Comparison of ENCODE assay signal across 8 cellular contexts in genomic region chr5:1539393-1540161, GRCh38. TPM values are rescaled to one million over a fixed set of nuclear protein-coding genes. Genes with fewer than 3 reads are reported as not detected.
DNase-seq lines count a peak whose midpoint lies in the region; ATAC-seq and TF ChIP-seq lines count a peak whose summit lies in the region.
"Not testable (repeated sequence)": the region's sequence is repeated elsewhere in the genome, so short reads cannot be mapped to it uniquely, and the experiment has no call there.

No MANE protein-coding gene starts in this region.

- peaks cover 26% of the 10 kb centered on the region for H3K4me1 ChIP-seq in CD8-positive, alpha-beta T cell (ENCODE audit: insufficient read depth, low read length)
- peaks cover 11% of the 10 kb centered on the region for H3K4me1 ChIP-seq in vagina

- H3K9me3 Mint-ChIP-seq in CD8-positive, alpha-beta T cell; activated B cell treated with CpG ODN at 0.5 μM for 24 hours; activated naive CD4-positive, alpha-beta T cell treated with anti-CD3 and anti-CD28 coated beads for 36 hours; immature natural killer cell; naive thymus-derived CD8-positive, alpha-beta T cell; stimulated activated memory B cell treated with anti-CD40 and anti-IgM and Interleukin-4, amounts not matched to agents 10 μg/mL and 1 μg/mL and 100 μg/mL, for 72 hours: not testable (repeated sequence)

- not testable (repeated sequence) for H3K9me3 ChIP-seq in CD8-positive, alpha-beta T cell (ENCODE audit: low read length); vagina

- ATAC-seq in CD8-positive, alpha-beta T cell; activated B cell treated with CpG ODN at 0.5 μM for 24 hours (ENCODE audit: low read depth); naive thymus-derived CD8-positive, alpha-beta T cell; stimulated activated memory B cell treated with anti-CD40 and anti-IgM and Interleukin-4, amounts not matched to agents 10 μg/mL and 1 μg/mL and 100 μg/mL, for 72 hours: not testable (repeated sequence)

- H3K27me3 Mint-ChIP-seq in CD8-positive, alpha-beta T cell (ENCODE audit: low read depth); activated B cell treated with CpG ODN at 0.5 μM for 24 hours; activated naive CD4-positive, alpha-beta T cell treated with anti-CD3 and anti-CD28 coated beads for 36 hours (ENCODE audit: low read depth); naive thymus-derived CD8-positive, alpha-beta T cell; stimulated activated memory B cell treated with anti-CD40 and anti-IgM and Interleukin-4, amounts not matched to agents 10 μg/mL and 1 μg/mL and 100 μg/mL, for 72 hours: not testable (repeated sequence)
- H3K27me3 Mint-ChIP-seq in immature natural killer cell (ENCODE audit: low read depth in 3 of 3), result peaks cover 6 to 14% (median 13%) of the 10 kb centered on the region in 3 donors

- not testable (repeated sequence) for H3K4me3 ChIP-seq in CD8-positive, alpha-beta T cell (ENCODE audit: low read depth, low read length); vagina

- CTCF ChIA-PET in CD8-positive, alpha-beta T cell (lab: Charles Lee); activated B cell treated with CpG ODN at 0.5 μM for 24 hours (lab: Charles Lee); activated naive CD4-positive, alpha-beta T cell treated with anti-CD3 and anti-CD28 coated beads for 36 hours (lab: Charles Lee): not testable (repeated sequence)

- not testable (repeated sequence) for H3K36me3 Mint-ChIP-seq in CD8-positive, alpha-beta T cell; activated B cell treated with CpG ODN at 0.5 μM for 24 hours (ENCODE audit: low read depth); activated naive CD4-positive, alpha-beta T cell treated with anti-CD3 and anti-CD28 coated beads for 36 hours (ENCODE audit: low read depth); immature natural killer cell; naive thymus-derived CD8-positive, alpha-beta T cell; stimulated activated memory B cell treated with anti-CD40 and anti-IgM and Interleukin-4, amounts not matched to agents 10 μg/mL and 1 μg/mL and 100 μg/mL, for 72 hours

- POLR2A ChIA-PET in CD8-positive, alpha-beta T cell (lab: Charles Lee); activated B cell treated with CpG ODN at 0.5 μM for 24 hours (lab: Charles Lee); naive thymus-derived CD8-positive, alpha-beta T cell (lab: Charles Lee): not testable (repeated sequence)

- TF ChIP-seq POLR2A in vagina (IDR thresholded peaks at IDR 0.05), result not testable (repeated sequence)

- not testable (repeated sequence) for H3K27me3 ChIP-seq in CD8-positive, alpha-beta T cell (ENCODE audit: insufficient read depth, low read length); vagina

- peak overlapping the region; percentile 88 for H3K27ac Mint-ChIP-seq in CD8-positive, alpha-beta T cell
- peak overlapping the region; percentile 75 for H3K27ac Mint-ChIP-seq in activated B cell treated with CpG ODN at 0.5 μM for 24 hours
- H3K27ac Mint-ChIP-seq in activated naive CD4-positive, alpha-beta T cell treated with anti-CD3 and anti-CD28 coated beads for 36 hours, result peak overlapping the region; percentile 56
- peak overlapping the region in 5 of 6 donors; percentile 54 to 84 (median 67) for H3K27ac Mint-ChIP-seq in immature natural killer cell
- peak overlapping the region in 9 of 10 donors; percentile 53 to 96 (median 85) for H3K27ac Mint-ChIP-seq in naive thymus-derived CD8-positive, alpha-beta T cell
- peak overlapping the region; percentile 97 for H3K27ac Mint-ChIP-seq in stimulated activated memory B cell treated with anti-CD40 and anti-IgM and Interleukin-4, amounts not matched to agents 10 μg/mL and 1 μg/mL and 100 μg/mL, for 72 hours

- H3K27ac ChIP-seq in CD8-positive, alpha-beta T cell (ENCODE audit: low read depth, low read length); vagina: not testable (repeated sequence)

- DNase-seq in CD8-positive, alpha-beta T cell, result peak in 2 of 7 experiments; percentile 9 to 48
- DNase-seq in activated B cell treated with CpG ODN at 0.5 μM for 24 hours (peak; percentile 9), ecto neural progenitor cell (ENCODE audit: low spot score) (peak; percentile 42), vagina (ENCODE audit: extremely low spot score in 2 of 2) (peak; percentile 62 to 82)
- DNase-seq in activated naive CD4-positive, alpha-beta T cell treated with anti-CD3 and anti-CD28 coated beads for 36 hours; immature natural killer cell; naive thymus-derived CD8-positive, alpha-beta T cell: not testable (repeated sequence)

- peaks cover 24% of the 10 kb centered on the region for H3K4me1 Mint-ChIP-seq in CD8-positive, alpha-beta T cell (ENCODE audit: low read depth)
- peaks cover 36% of the 10 kb centered on the region for H3K4me1 Mint-ChIP-seq in activated B cell treated with CpG ODN at 0.5 μM for 24 hours
- H3K4me1 Mint-ChIP-seq in activated naive CD4-positive, alpha-beta T cell treated with anti-CD3 and anti-CD28 coated beads for 36 hours (ENCODE audit: low read depth), result peaks cover 16% of the 10 kb centered on the region
- H3K4me1 Mint-ChIP-seq in immature natural killer cell, result peaks cover 36 to 39% of the 10 kb centered on the region in 2 donors
- peaks cover 18 to 32% (median 28%) of the 10 kb centered on the region in 4 donors for H3K4me1 Mint-ChIP-seq in naive thymus-derived CD8-positive, alpha-beta T cell
- peaks cover 26% of the 10 kb centered on the region for H3K4me1 Mint-ChIP-seq in stimulated activated memory B cell treated with anti-CD40 and anti-IgM and Interleukin-4, amounts not matched to agents 10 μg/mL and 1 μg/mL and 100 μg/mL, for 72 hours

- not testable (repeated sequence) for TF ChIP-seq CTCF in CD8-positive, alpha-beta T cell (IDR thresholded peaks at IDR 0.05); activated B cell treated with CpG ODN at 0.5 μM for 24 hours (IDR thresholded peaks at IDR 0.05); vagina (IDR thresholded peaks at IDR 0.05)

- intact Hi-C loops in CD8-positive, alpha-beta T cell (cut with DNase I, micrococcal nuclease), result loop anchor here (5.0 to 10.0 kb wide), 3 partner anchors 152 to 435 kb away; partner anchors contain the start of gene MRPL36 (in 1 of the 2)
- intact Hi-C loops in activated B cell treated with CpG ODN at 0.5 μM for 24 hours (cut with micrococcal nuclease), result loop anchor here (1.0 to 5.0 kb wide), 3 partner anchors 60 to 159 kb away; no protein-coding TSS in a partner anchor
- intact Hi-C loops in activated naive CD4-positive, alpha-beta T cell treated with anti-CD3 and anti-CD28 coated beads for 36 hours (cut with micrococcal nuclease), result loop anchor here (10.0 kb wide), 1 partner anchor 255 kb away; the partner anchor contains the start of gene MRPL36
- intact Hi-C loops in vagina (cut with DNase I), result not testable (repeated sequence)

- H3K4me3 Mint-ChIP-seq in CD8-positive, alpha-beta T cell; activated B cell treated with CpG ODN at 0.5 μM for 24 hours; activated naive CD4-positive, alpha-beta T cell treated with anti-CD3 and anti-CD28 coated beads for 36 hours; immature natural killer cell; naive thymus-derived CD8-positive, alpha-beta T cell; stimulated activated memory B cell treated with anti-CD40 and anti-IgM and Interleukin-4, amounts not matched to agents 10 μg/mL and 1 μg/mL and 100 μg/mL, for 72 hours: not testable (repeated sequence)

- H3K36me3 ChIP-seq in CD8-positive, alpha-beta T cell (ENCODE audit: insufficient read depth, low read length); vagina: not testable (repeated sequence)

RNA-seq across cellular contexts. Expression of gene LPCAT1, which starts 15.8 kb away (rescaled TPM):
- 10 to 100 TPM; 28.8 to 29.1 TPM for total RNA-seq in CD8-positive, alpha-beta T cell
- total RNA-seq in activated B cell treated with CpG ODN at 0.5 μM for 24 hours, result 246 and 269 TPM in 2 replicates
- 10 to 100 TPM; 31.2 to 34.1 TPM for total RNA-seq in activated naive CD4-positive, alpha-beta T cell treated with anti-CD3 and anti-CD28 coated beads for 36 hours
- 100 to 1,000 TPM; 107 to 255 (median 144) TPM for polyA plus RNA-seq in immature natural killer cell
- total RNA-seq in naive thymus-derived CD8-positive, alpha-beta T cell, result 10 to 100 TPM; 40.3 to 46.1 TPM
- 10 to 100 TPM; 18.6 to 46.3 (median 20.9) TPM for polyA plus RNA-seq in naive thymus-derived CD8-positive, alpha-beta T cell
- 29.7 TPM for total RNA-seq in vagina
